ENCODE assay signal across 20 cellular contexts in the genomic region with DNA sequence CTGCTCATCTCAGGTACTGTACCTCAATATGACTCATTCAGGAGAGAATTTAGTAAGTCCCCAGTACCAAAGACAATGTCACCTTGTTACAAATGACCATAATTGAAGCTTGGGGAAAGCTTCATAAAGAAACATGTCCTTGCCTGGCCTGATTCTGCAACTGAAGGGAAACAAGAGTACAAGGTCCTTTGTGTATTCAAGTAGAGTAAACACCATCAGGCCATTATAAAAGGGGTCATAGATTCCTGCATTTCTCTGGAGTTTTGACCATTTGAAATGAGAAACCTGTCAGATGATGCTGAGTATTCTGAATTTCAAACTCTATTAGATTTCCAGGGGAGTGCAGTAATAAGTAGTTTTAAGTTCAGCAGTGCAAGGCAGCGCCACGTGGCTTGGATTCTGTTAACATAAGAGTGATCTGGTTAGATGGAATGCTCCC.
DNase-seq lines count a peak whose midpoint lies in the region; ATAC-seq and TF ChIP-seq lines count a peak whose summit lies in the region.
"Had no signal": no experiment of that assay in that cellular context is flagged by ENCODE, and none has a peak within 500 bp of the region (broad histone marks: within the 10 kb centered on the region; RNA-seq: fewer than 3 reads in every experiment).

No MANE protein-coding gene starts in this region.

- H4K91ac ChIP-seq in mesenchymal stem cell (ENCODE audit: low read length): no peak overlapping the region

- no peaks in the 10 kb centered on the region for H3K9me3 ChIP-seq in mesenchymal stem cell (ENCODE audit: control insufficient read depth, low read length)
- H3K9me3 ChIP-seq: body of pancreas, tibial artery had no signal

- no peaks in the 10 kb centered on the region for H3K4me1 ChIP-seq in mesenchymal stem cell (ENCODE audit: control insufficient read depth, insufficient read depth, low read depth, low read length)
- H3K4me1 ChIP-seq: body of pancreas, tibial artery had no signal

- H2BK120ac ChIP-seq in mesenchymal stem cell (ENCODE audit: low read depth, low read length): no peak overlapping the region

- H2BK5ac ChIP-seq in mesenchymal stem cell (ENCODE audit: low read depth, low read length, poor library complexity, severe bottlenecking): no peak overlapping the region

- no peaks in the 10 kb centered on the region for H3K79me1 ChIP-seq in mesenchymal stem cell (replicated peaks; ENCODE audit: low read length, poor library complexity, severe bottlenecking)

- H2AK5ac ChIP-seq in mesenchymal stem cell (ENCODE audit: low read length, severe bottlenecking): no peak overlapping the region

- no peak overlapping the region for H3K4me3 ChIP-seq in AG10803 (ENCODE audit: low read length)
- H3K4me3 ChIP-seq in mesenchymal stem cell (ENCODE audit: insufficient read depth in 1 of 2, low read depth in 1 of 2, low read length in 2 of 2): no peak overlapping the region
- H3K4me3 ChIP-seq: body of pancreas, tibial artery had no signal

- no peak for TF ChIP-seq CTCF in AG10803 (conservative IDR thresholded peaks at IDR 0.05; ENCODE audit: low read length)

- H3K4me2 ChIP-seq in mesenchymal stem cell (ENCODE audit: low read length, poor library complexity, severe bottlenecking): no peak overlapping the region

- WGBS in mesenchymal stem cell: 42% methylated on average over 2 of the region's 2 CpGs

- no peak overlapping the region for H3K27ac ChIP-seq in mesenchymal stem cell (ENCODE audit: low read length, poor library complexity, severe bottlenecking)
- H3K27ac ChIP-seq: body of pancreas, HL-60, tibial artery had no signal

- H3K27me3 ChIP-seq in mesenchymal stem cell (ENCODE audit: control insufficient read depth in 1 of 2, insufficient read depth in 1 of 2, low read length in 2 of 2): no peaks in the 10 kb centered on the region
- H3K27me3 ChIP-seq: body of pancreas, tibial artery had no signal

- H2AFZ ChIP-seq in mesenchymal stem cell (ENCODE audit: low read depth, low read length): no peak overlapping the region

- H2BK15ac ChIP-seq in mesenchymal stem cell (ENCODE audit: low read depth, poor library complexity, severe bottlenecking): no peak overlapping the region

- H3K14ac ChIP-seq in mesenchymal stem cell (ENCODE audit: low read length in 2 of 2): no peak overlapping the region

- no peak overlapping the region for H3K23ac ChIP-seq in mesenchymal stem cell (ENCODE audit: low read length in 2 of 2)

- no peak overlapping the region for H4K8ac ChIP-seq in mesenchymal stem cell (ENCODE audit: low read length)

- H3K4ac ChIP-seq in mesenchymal stem cell (ENCODE audit: low read depth in 1 of 2, low read length in 2 of 2): no peak overlapping the region

- H3K18ac ChIP-seq in mesenchymal stem cell (ENCODE audit: low read depth in 1 of 2, low read length in 2 of 2): peak overlapping the region in 1 of 2 experiments; percentile 89

- H2BK12ac ChIP-seq in mesenchymal stem cell (ENCODE audit: low read length in 2 of 2): no peak overlapping the region

- peak; percentile 60 for ATAC-seq in HG02610 (IDR thresholded peaks at IDR 0.05; ENCODE audit: unreplicated experiment)
- ATAC-seq in HG03571 (IDR thresholded peaks at IDR 0.05; ENCODE audit: unreplicated experiment): no peak
- ATAC-seq: activated T-cell treated with anti-CD3 and anti-CD28 coated beads, Interleukin-2, amount 50 U/mL, for 4 hours; body of pancreas; left ventricle myocardium superior; naive thymus-derived CD8-positive, alpha-beta T cell; PC-3 had no signal

- no peak overlapping the region for H3K9ac ChIP-seq in mesenchymal stem cell (ENCODE audit: low read length)

- no peaks in the 10 kb centered on the region for H3K36me3 ChIP-seq in mesenchymal stem cell (ENCODE audit: control insufficient read depth in 1 of 2, insufficient read depth in 2 of 2, low read depth in 1 of 2, low read length in 2 of 2)
- H3K36me3 ChIP-seq: tibial artery had no signal

- peak; percentile 3 for DNase-seq in AG10803 (ENCODE audit: low read depth)
- DNase-seq in astrocyte of the hippocampus (ENCODE audit: low read depth, low spot score): peak; percentile 20
- DNase-seq in mesenchymal stem cell: peak; percentile 46
- no peak for DNase-seq in activated CD4-positive, alpha-beta T cell treated with anti-CD3 and anti-CD28 coated beads, Interleukin-2, amount 50 U/mL, for 4 hours
- DNase-seq in MV-4-11 (lab: John Stamatoyannopoulos, UW): no peak
- DNase-seq: ACHN; activated CD4-positive, alpha-beta T cell treated with anti-CD3 and anti-CD28 coated beads, Interleukin-2, amount 10 ng/mL, durations not matched to agents 24 days and 14 days; activated T-cell treated with anti-CD3 and anti-CD28 coated beads, Interleukin-2, amount 50 U/mL, for 4 hours; body of pancreas; left ventricle myocardium superior; midbrain; naive thymus-derived CD8-positive, alpha-beta T cell; NCI-H1092 treated with DMSO at 0.1 percent for 48 hours; NCI-H2081; occipital lobe; PC-3; tibial artery had no signal

Comparison
In these comparisons a context has a peak if more than half of its experiments do, and no peak if none do; other contexts are left out.
1. DNase-seq: peak in AG10803 (single experiment), astrocyte of the hippocampus (single experiment) and mesenchymal stem cell (single experiment); none in activated CD4-positive, alpha-beta T cell treated with anti-CD3 and anti-CD28 coated beads, Interleukin-2, amount 50 U/mL, for 4 hours (0 of 2) and MV-4-11 (single experiment).